In the genomic region with DNA sequence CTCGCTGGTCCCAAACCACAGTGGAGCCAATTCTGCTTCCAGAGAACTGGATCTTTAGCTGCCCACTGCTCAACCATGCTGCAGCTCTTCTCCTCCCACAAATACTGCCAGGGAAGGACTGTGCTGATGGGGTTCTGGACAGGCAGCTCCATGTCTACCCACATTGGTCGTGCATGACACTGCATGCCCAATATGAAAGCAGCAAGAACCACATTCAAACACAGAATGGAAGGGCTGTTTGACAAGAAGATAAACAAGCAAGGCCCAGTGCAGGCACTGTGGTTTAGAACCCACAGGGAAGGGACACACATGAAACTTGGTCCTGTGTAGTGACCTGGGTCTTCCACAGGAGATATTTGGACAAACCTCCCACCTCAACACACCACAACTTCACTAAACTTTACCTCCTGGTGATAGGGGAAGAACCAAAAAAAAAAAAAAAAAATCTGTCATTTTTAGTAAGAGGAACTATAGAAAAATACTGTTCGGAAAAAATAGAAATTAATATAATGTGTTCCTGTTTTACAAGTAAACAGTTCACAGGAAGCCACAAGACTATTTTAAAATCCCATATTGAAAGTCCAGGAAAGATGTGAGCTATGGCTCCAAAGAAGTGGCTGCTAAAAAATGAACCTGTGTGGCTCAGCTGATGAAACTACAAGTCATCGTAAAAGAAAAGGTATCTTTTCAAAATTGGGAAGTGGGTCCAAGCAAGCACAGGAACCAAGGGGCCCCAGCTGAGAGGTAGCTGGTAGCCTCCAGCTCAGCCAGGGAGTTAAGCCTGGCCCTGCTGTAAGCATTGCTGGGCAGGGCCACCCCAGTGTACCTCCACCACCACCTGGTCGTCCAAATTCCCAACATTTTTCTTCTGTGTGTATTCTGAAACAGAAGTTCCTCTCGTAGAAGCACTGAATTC, we compare ENCODE assay signal across 20 cellular contexts.
DNase-seq lines count a peak whose midpoint lies in the region; ATAC-seq, FAIRE-seq and TF ChIP-seq lines count a peak whose summit lies in the region.
"Had no signal": no experiment of that assay in that cellular context is flagged by ENCODE, and none has a peak within 500 bp of the region (broad histone marks: within the 10 kb centered on the region; RNA-seq: fewer than 3 reads in every experiment).

No MANE protein-coding gene starts in this region.

- DNase-seq in GM12891 (ENCODE audit: insufficient read length, low spot score) (no peak), NAMALWA (ENCODE audit: low spot score) (peak; percentile 9), OCI-M1 (lab: John Stamatoyannopoulos, UW) (peak; percentile 2), activated gamma-delta T cell treated with Interleukin-2 at 50 U/mL for 16 hours (no peak), NCI-H1417 (lab: John Stamatoyannopoulos, UW) (no peak)
- DNase-seq: ACHN; AML-193; Calu3; CD4-positive, alpha-beta T cell; DMS53; H9; NCI-H1048; NCI-H146; NCI-H2081 treated with DMSO at 0.1 percent for 48 hours; NCI-H510A; NCI-H82; PC-9; T-cell had no signal

- H3K27ac Mint-ChIP-seq in stimulated activated memory B cell treated with anti-CD40 and anti-IgM and Interleukin-4, amounts not matched to agents 10 μg/mL and 1 μg/mL and 100 μg/mL, for 72 hours, result peak overlapping the region; percentile 58
- H3K27ac Mint-ChIP-seq: CD4-positive, alpha-beta T cell; H9; T-cell had no signal

- peaks cover 24% of the 10 kb centered on the region for H3K4me1 Mint-ChIP-seq in stimulated activated memory B cell treated with anti-CD40 and anti-IgM and Interleukin-4, amounts not matched to agents 10 μg/mL and 1 μg/mL and 100 μg/mL, for 72 hours
- H3K4me1 Mint-ChIP-seq: H9, T-cell had no signal

- H3K4me3 Mint-ChIP-seq in stimulated activated memory B cell treated with anti-CD40 and anti-IgM and Interleukin-4, amounts not matched to agents 10 μg/mL and 1 μg/mL and 100 μg/mL, for 72 hours, result no peak overlapping the region
- H3K4me3 Mint-ChIP-seq: CD4-positive, alpha-beta T cell; H9; T-cell had no signal

- H3K9me3 Mint-ChIP-seq in stimulated activated memory B cell treated with anti-CD40 and anti-IgM and Interleukin-4, amounts not matched to agents 10 μg/mL and 1 μg/mL and 100 μg/mL, for 72 hours, result peaks cover 6% of the 10 kb centered on the region

- peak; percentile 76 for ATAC-seq in stimulated activated memory B cell treated with anti-CD40 and anti-IgM and Interleukin-4, amounts not matched to agents 10 μg/mL and 1 μg/mL and 100 μg/mL, for 72 hours
- ATAC-seq in GM21526 (IDR thresholded peaks at IDR 0.05; ENCODE audit: low FRiP score, unreplicated experiment), result no peak
- ATAC-seq: T-cell had no signal

- H3K36me3 Mint-ChIP-seq in stimulated activated memory B cell treated with anti-CD40 and anti-IgM and Interleukin-4, amounts not matched to agents 10 μg/mL and 1 μg/mL and 100 μg/mL, for 72 hours, result no peaks in the 10 kb centered on the region
- H3K36me3 Mint-ChIP-seq: T-cell had no signal

- H3K27me3 Mint-ChIP-seq in stimulated activated memory B cell treated with anti-CD40 and anti-IgM and Interleukin-4, amounts not matched to agents 10 μg/mL and 1 μg/mL and 100 μg/mL, for 72 hours, result no peaks in the 10 kb centered on the region

- TF ChIP-seq POLR2A in GM12891 (IDR thresholded peaks at IDR 0.05; ENCODE audit: low read depth, low read length), result no peak

- FAIRE-seq in GM12891 (lab: Jason Lieb, UNC), result no peak

TF ChIP-seq in GM12891, 5 proteins besides CTCF, POLR2A, EP300 and RAD21:
- TF ChIP-seq POLR2AphosphoS5 (IDR thresholded peaks at IDR 0.05; ENCODE audit: low read depth, low read length), result no peak
- no peak for TF ChIP-seq POU2F2 (IDR thresholded peaks at IDR 0.05; ENCODE audit: low read depth, low read length)
- no peak for TF ChIP-seq TAF1 (IDR thresholded peaks at IDR 0.05; ENCODE audit: low read depth, low read length)
- no peak for TF ChIP-seq PAX5 (IDR thresholded peaks at IDR 0.05; ENCODE audit: insufficient read depth, low read length, severe bottlenecking)
- TF ChIP-seq SPI1 (IDR thresholded peaks at IDR 0.05; ENCODE audit: low read depth, low read length), result peak; percentile 10; the same call in 1 of the 2 replicates

Comparison
In these comparisons a context has a peak if more than half of its experiments do, and no peak if none do; other contexts are left out.
1. DNase-seq: peak in NAMALWA (single experiment) and OCI-M1 (single experiment); none in GM12891 (single experiment), activated gamma-delta T cell treated with Interleukin-2 at 50 U/mL for 16 hours (single experiment) and NCI-H1417 (0 of 3).